Comparison of ENCODE assay signal across 28 cellular contexts in the genomic region with DNA sequence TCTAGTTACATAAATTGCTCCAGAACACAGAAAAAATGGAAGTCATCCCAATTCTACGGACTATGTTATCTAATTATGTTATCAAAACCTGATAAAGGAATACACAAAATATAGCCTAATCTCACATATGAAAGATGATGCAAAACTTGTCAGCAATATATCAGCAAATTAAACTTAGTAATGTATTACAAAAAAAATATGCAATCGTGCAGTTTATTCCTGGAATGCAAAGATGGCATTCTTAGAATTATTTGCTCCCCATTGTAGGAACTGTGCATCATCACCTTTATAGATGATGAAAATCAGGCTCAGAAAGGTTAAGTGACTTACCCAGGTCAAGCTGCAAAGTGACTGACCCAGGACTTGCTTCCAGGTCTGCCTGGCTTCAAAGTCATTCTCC. TPM values are rescaled to one million over a fixed set of nuclear protein-coding genes. Genes with fewer than 3 reads are reported as not detected.
"Had no signal": no experiment of that assay in that cellular context is flagged by ENCODE, and none has a peak within 500 bp of the region (broad histone marks: within the 10 kb centered on the region; RNA-seq: fewer than 3 reads in every experiment).

No MANE protein-coding gene starts in this region.

- H3K4me2 ChIP-seq: smooth muscle cell had no signal

- H3K27ac ChIP-seq: left lung, lower lobe of right lung, parathyroid adenoma, psoas muscle, stomach, testis, thyroid gland, transverse colon, upper lobe of left lung, vagina had no signal

- DNase-seq: immature natural killer cell; kidney; left lung; lower lobe of right lung; naive thymus-derived CD8-positive, alpha-beta T cell; psoas muscle; stimulated activated CD4-positive, alpha-beta T cell treated with anti-CD3 and anti-CD28 coated beads, Interleukin-1b, Interleukin-23, amount 100 ng/mL, for 48 hours; stimulated activated CD4-positive, alpha-beta T cell treated with anti-CD3 and anti-CD28 coated beads, Interleukin-4, amount 100 ng/mL, for 4 hours; stimulated activated CD8-positive, alpha-beta memory T cell treated with anti-CD3 and anti-CD28 coated beads, Interleukin-4, amount 100 ng/mL, for 48 hours; stimulated activated naive CD8-positive, alpha-beta T cell treated with anti-CD3 and anti-CD28 coated beads, Interleukin-15, Interleukin-2, amounts not matched to agents 100 U/mL and 50 U/mL, for 24 hours; stomach; testis; transverse colon; upper lobe of left lung had no signal

- H3K27me3 ChIP-seq: testis, upper lobe of left lung, vagina had no signal

- H3K4me3 ChIP-seq: left lung, lower lobe of right lung, psoas muscle, smooth muscle cell, stomach, testis, thyroid gland, transverse colon, upper lobe of left lung, vagina had no signal

- H3K9me3 ChIP-seq: left lung, lower lobe of right lung, psoas muscle, stomach, testis, thyroid gland, transverse colon, upper lobe of left lung, vagina had no signal

- H2AFZ ChIP-seq: parathyroid adenoma had no signal

- H3K4me1 Mint-ChIP-seq: nephron; neural crest cell; stimulated activated memory B cell treated with anti-CD40 and anti-IgM and Interleukin-4, amounts not matched to agents 10 μg/mL and 1 μg/mL and 100 μg/mL, for 72 hours had no signal

- H3K9ac ChIP-seq: parathyroid adenoma had no signal

- H3K9me3 Mint-ChIP-seq: immature natural killer cell; naive thymus-derived CD8-positive, alpha-beta T cell; nephron; neural crest cell; stimulated activated memory B cell treated with anti-CD40 and anti-IgM and Interleukin-4, amounts not matched to agents 10 μg/mL and 1 μg/mL and 100 μg/mL, for 72 hours had no signal

- H3K79me2 ChIP-seq: parathyroid adenoma had no signal

- ATAC-seq: naive thymus-derived CD8-positive, alpha-beta T cell; stimulated activated memory B cell treated with anti-CD40 and anti-IgM and Interleukin-4, amounts not matched to agents 10 μg/mL and 1 μg/mL and 100 μg/mL, for 72 hours had no signal

- H3K4me1 ChIP-seq: left lung, lower lobe of right lung, parathyroid adenoma, psoas muscle, stomach, testis, thyroid gland, transverse colon, upper lobe of left lung, vagina had no signal

- H3K36me3 Mint-ChIP-seq: stimulated activated memory B cell treated with anti-CD40 and anti-IgM and Interleukin-4, amounts not matched to agents 10 μg/mL and 1 μg/mL and 100 μg/mL, for 72 hours had no signal

- H3K36me3 ChIP-seq: left lung, lower lobe of right lung, stomach, thyroid gland, transverse colon, upper lobe of left lung, vagina had no signal

- H3K4me3 Mint-ChIP-seq: immature natural killer cell; naive thymus-derived CD8-positive, alpha-beta T cell; nephron; neural crest cell; stimulated activated memory B cell treated with anti-CD40 and anti-IgM and Interleukin-4, amounts not matched to agents 10 μg/mL and 1 μg/mL and 100 μg/mL, for 72 hours had no signal

- H3K27ac Mint-ChIP-seq: immature natural killer cell; nephron; stimulated activated memory B cell treated with anti-CD40 and anti-IgM and Interleukin-4, amounts not matched to agents 10 μg/mL and 1 μg/mL and 100 μg/mL, for 72 hours had no signal

RNA-seq across cellular contexts. Expression of a gene that starts 7.8 kb away (rescaled TPM):
- total RNA-seq: kidney; left colon; left lung; liver; lower lobe of right lung; mammary epithelial cell; mucosa of gallbladder; naive thymus-derived CD8-positive, alpha-beta T cell; osteocyte; skeletal muscle tissue; smooth muscle cell; stomach; thyroid gland; transverse colon; upper lobe of left lung; urinary bladder; vagina had no signal
- polyA plus RNA-seq: immature natural killer cell; liver; naive thymus-derived CD8-positive, alpha-beta T cell; smooth muscle cell; stomach; urinary bladder had no signal

RNA-seq across cellular contexts. Expression of a gene that starts 14.0 kb away (rescaled TPM):
- total RNA-seq: smooth muscle cell had no signal
